1 cellular context compared by ENCODE assay signal in genomic region chr10:35089641-35090161, GRCh38.
TF ChIP-seq lines count a peak whose summit lies in the region.

No MANE protein-coding gene starts in this region.

TF ChIP-seq in H1, 55 proteins besides CTCF, POLR2A, EP300 and RAD21:
- TF ChIP-seq GTF2F1 (IDR thresholded peaks at IDR 0.05; ENCODE audit: borderline replicate concordance, low read depth, low read length) (no peak), HDAC6 (IDR thresholded peaks at IDR 0.05; ENCODE audit: low read depth, low read length) (no peak), FOSL1 (IDR thresholded peaks at IDR 0.05; ENCODE audit: insufficient read depth, low read depth, low read length) (no peak), SAP30 (IDR thresholded peaks at IDR 0.05; ENCODE audit: insufficient read depth, insufficient replicate concordance, low read length) (peak; percentile 44), SIN3A (conservative IDR thresholded peaks at IDR 0.05 in 1 of 2, IDR thresholded peaks at IDR 0.05 in 1 of 2; ENCODE audit: low read depth in 1 of 2, low read length in 2 of 2) (0 out of 4 replicates have a peak, but pooled peaks of 1 of the 2 experiments have one; percentile 16), SP1 (IDR thresholded peaks at IDR 0.05; ENCODE audit: low read depth, low read length) (no peak), JUND (IDR thresholded peaks at IDR 0.05; ENCODE audit: low read length) (no peak), EZH2 (IDR thresholded peaks at IDR 0.05; ENCODE audit: low read depth, low read length, severe bottlenecking) (no peak), BCL11A (IDR thresholded peaks at IDR 0.05; ENCODE audit: low read depth in 2 of 2, low read length in 2 of 2) (no peak), CHD2 (IDR thresholded peaks at IDR 0.05; ENCODE audit: low read length) (no peak), NANOG (IDR thresholded peaks at IDR 0.05; ENCODE audit: insufficient read depth, low read depth, low read length, poor library complexity, severe bottlenecking) (no peak)
